Comparison of ENCODE assay signal across 8 cellular contexts in genomic region chr1:28509705-28510349, GRCh38. TPM values are rescaled to one million over a fixed set of nuclear protein-coding genes. Genes with fewer than 3 reads are reported as not detected.
DNase-seq lines count a peak whose midpoint lies in the region; ATAC-seq, FAIRE-seq and TF ChIP-seq lines count a peak whose summit lies in the region.

No MANE protein-coding gene starts in this region.

- H3K36me3 ChIP-seq in HCT116 (ENCODE audit: control insufficient read depth in 1 of 2, insufficient read depth in 2 of 2, low read length in 2 of 2): peaks cover 26 to 36% of the 10 kb centered on the region in 2 experiments
- peaks cover 8 to 18% of the 10 kb centered on the region in 2 donors for H3K36me3 ChIP-seq in small intestine (ENCODE audit: control insufficient read depth in 2 of 2, insufficient read depth in 2 of 2, low read length in 2 of 2)
- peaks cover 0 to 11% of the 10 kb centered on the region in 2 donors for H3K36me3 ChIP-seq in prostate gland
- H3K36me3 ChIP-seq in testis (ENCODE audit: low read depth, missing control alignments): no peaks in the 10 kb centered on the region

- intact Hi-C loops in HCT116 (cut with micrococcal nuclease): loop anchor here (2.0 to 5.0 kb wide), 3 partner anchors 99 to 263 kb away; partner anchors contain the start of gene YTHDF2
- intact Hi-C loops in prostate gland (cut with DNase I): loop anchor here (10.0 kb wide), 1 partner anchor 375 kb away; no protein-coding TSS in a partner anchor
- intact Hi-C loops in testis (cut with DNase I; ENCODE audit: low total_unique reads): no loop called here

- TF ChIP-seq CTCF in HCT116 (IDR thresholded peaks at IDR 0.05 in 2 of 3, conservative IDR thresholded peaks at IDR 0.05 in 1 of 3; ENCODE audit: borderline replicate concordance in 1 of 3, insufficient read depth in 1 of 3, low read depth in 2 of 3, low read length in 2 of 3): no peak
- TF ChIP-seq CTCF in WI38 (IDR thresholded peaks at IDR 0.05; ENCODE audit: low read depth, low read length): no peak
- no peak for TF ChIP-seq CTCF in epithelial cell of esophagus (IDR thresholded peaks at IDR 0.05; ENCODE audit: insufficient read depth, low read depth, low read length, missing control alignments)
- no peak for TF ChIP-seq CTCF in prostate gland (IDR thresholded peaks at IDR 0.05)
- no peak for TF ChIP-seq CTCF in testis (IDR thresholded peaks at IDR 0.05)

- H3K4me3 ChIP-seq in HCT116 (replicated peaks in 1 of 2; ENCODE audit: low read depth in 1 of 2, low read length in 2 of 2): peak overlapping the region in 1 of 2 experiments; percentile 94; a peak in 2 of 4 replicates
- H3K4me3 ChIP-seq in WI38 (ENCODE audit: low read depth, low read length): peak overlapping the region; percentile 70
- peak overlapping the region; percentile 98 for H3K4me3 ChIP-seq in epithelial cell of esophagus (ENCODE audit: low read length)
- H3K4me3 ChIP-seq in small intestine (ENCODE audit: low read depth in 1 of 2, low read length in 2 of 2): peak overlapping the region in 1 of 2 donors; percentile 6
- no peak overlapping the region for H3K4me3 ChIP-seq in prostate gland
- H3K4me3 ChIP-seq in testis: no peak overlapping the region

- peak overlapping the region; percentile 87 for H3K9ac ChIP-seq in HCT116 (ENCODE audit: low read length)

- TF ChIP-seq POLR2A in HCT116 (IDR thresholded peaks at IDR 0.05; ENCODE audit: borderline replicate concordance, extremely low read depth, insufficient read depth, insufficient read length) (peak; percentile 91), prostate gland (IDR thresholded peaks at IDR 0.05) (no peak), testis (IDR thresholded peaks at IDR 0.05) (no peak)

- H3K9me3 ChIP-seq in HCT116 (ENCODE audit: control insufficient read depth in 1 of 2, insufficient read depth in 1 of 2, low read depth in 1 of 2, low read length in 2 of 2): no peaks in the 10 kb centered on the region
- H3K9me3 ChIP-seq in small intestine (ENCODE audit: control insufficient read depth, low read depth): no peaks in the 10 kb centered on the region
- H3K9me3 ChIP-seq in prostate gland: no peaks in the 10 kb centered on the region
- H3K9me3 ChIP-seq in testis: no peaks in the 10 kb centered on the region

- ATAC-seq in HCT116: peak; percentile 16

- H3K4me2 ChIP-seq in HCT116 (ENCODE audit: low read length): peak overlapping the region; percentile 78

- peak overlapping the region; percentile 97 for H3K27ac ChIP-seq in HCT116 (ENCODE audit: low read depth, low read length)
- H3K27ac ChIP-seq in small intestine (ENCODE audit: low read depth in 1 of 2, low read length in 1 of 2): peak overlapping the region; percentile 2 to 42
- H3K27ac ChIP-seq in prostate gland: no peak overlapping the region
- H3K27ac ChIP-seq in testis: no peak overlapping the region

- no peak for FAIRE-seq in small intestine (lab: Jason Lieb, UNC)

- peaks cover 34% of the 10 kb centered on the region for H3K79me2 ChIP-seq in HCT116 (ENCODE audit: insufficient read depth, low read length)

- POLR2A ChIA-PET in HCT116 (lab: Charles Lee): interaction anchor here (0.9 to 5.8 kb wide), 17 partner anchors 11 to 367 kb away, joined by 3 to 48 read pairs (median 5); partner anchors contain the start of genes ATP5IF1 and RNU11

- H3K9me2 ChIP-seq in HCT116 (ENCODE audit: insufficient read depth): no peaks in the 10 kb centered on the region

- peaks cover 19 to 65% of the 10 kb centered on the region in 2 experiments for H3K4me1 ChIP-seq in HCT116 (ENCODE audit: control insufficient read depth in 1 of 2, insufficient read depth in 2 of 2, low read length in 2 of 2)
- peaks cover 0 to 17% of the 10 kb centered on the region in 2 donors for H3K4me1 ChIP-seq in small intestine (ENCODE audit: control insufficient read depth in 2 of 2, insufficient read depth in 1 of 2, low read depth in 1 of 2, low read length in 1 of 2)
- no peaks in the 10 kb centered on the region for H3K4me1 ChIP-seq in prostate gland (replicated peaks)
- peaks cover 27% of the 10 kb centered on the region for H3K4me1 ChIP-seq in testis

- CTCF ChIA-PET in HCT116 (lab: Charles Lee): interaction anchor here (1.7 kb wide), 1 partner anchor 261 kb away, joined by 7 read pairs; no protein-coding TSS in a partner anchor

- H2AFZ ChIP-seq in HCT116 (ENCODE audit: low read depth, low read length, poor library complexity, severe bottlenecking): no peak overlapping the region

- DNase-seq in HCT116 (ENCODE audit: low read depth, low spot score) (no peak), epithelial cell of esophagus (ENCODE audit: low read depth) (no peak), small intestine (no peak), NCI-H774 (lab: John Stamatoyannopoulos, UW) (no peak), prostate gland (ENCODE audit: low spot score) (no peak), OCI-M2 (lab: John Stamatoyannopoulos, UW; ENCODE audit: unreplicated experiment) (no peak), testis (no peak)

- WGBS in small intestine, 3 donors: 39 to 57% (median 51%) methylated on average over 8 of the region's 8 CpGs
- WGBS in prostate gland: 76% methylated on average over 8 of the region's 8 CpGs
- 78 to 88% methylated on average over 8 of the region's 8 CpGs for WGBS in testis, 2 donors

- H4K20me1 ChIP-seq in HCT116 (ENCODE audit: insufficient read depth): peaks cover 17% of the 10 kb centered on the region; the same call in 1 of the 2 replicates

- no TSS peak for BruUV-seq in HCT116 (replicated peaks; lab: Mats Ljungman, UMichigan)

- RAD21 ChIA-PET in HCT116 (lab: Charles Lee; ENCODE audit: low non-redundant PET in 1 of 2, low total read pairs in 2 of 2, uncharacterized antibody in 2 of 2, unreplicated experiment in 2 of 2): no interaction called here

- TF ChIP-seq RAD21 in HCT116 (IDR thresholded peaks at IDR 0.05; ENCODE audit: low read depth): no peak

- H3K27me3 ChIP-seq in HCT116 (ENCODE audit: insufficient read depth, low read length) (no peaks in the 10 kb centered on the region), small intestine (ENCODE audit: control insufficient read depth in 2 of 2, insufficient read depth in 2 of 2, low read length in 2 of 2) (no peaks in the 10 kb centered on the region), prostate gland (replicated peaks; ENCODE audit: insufficient read depth) (no peaks in the 10 kb centered on the region), testis (no peaks in the 10 kb centered on the region)

TF ChIP-seq in HCT116, 20 proteins besides CTCF, POLR2A, EP300 and RAD21:
- TF ChIP-seq POLR2AphosphoS5 (IDR thresholded peaks at IDR 0.05; ENCODE audit: low read depth, low read length) (peak; percentile 80), ZBTB33 (IDR thresholded peaks at IDR 0.05; ENCODE audit: extremely low read depth, insufficient replicate concordance, low read length) (peak; percentile 41), ZNF274 (IDR thresholded peaks at IDR 0.05; ENCODE audit: low read depth, low read length) (no peak)

RNA-seq across cellular contexts. Expression of gene RCC1, which starts 4.0 kb away (rescaled TPM):
- 124 TPM for total RNA-seq in HCT116 (2021; ENCODE audit: unreplicated experiment)
- 113 and 117 TPM in 2 replicates for polyA plus RNA-seq in HCT116 (2012)
- 10 to 100 TPM; 31.1 to 69.5 (median 33.3) TPM for polyA plus RNA-seq in small intestine
- 10 to 100 TPM; 13.8 to 18.1 TPM for total RNA-seq in prostate gland
- 10 to 100 TPM; 25.9 to 43.2 TPM for total RNA-seq in testis
- 96.9 TPM for polyA plus RNA-seq in testis (ENCODE audit: insufficient read depth, low read depth, low replicate concordance)

RNA-seq across cellular contexts. Expression of gene TRNAU1AP, which starts 43.1 kb away (rescaled TPM):
- total RNA-seq in HCT116 (2021; ENCODE audit: unreplicated experiment) (29.7 TPM), prostate gland (10 to 100 TPM; 11.5 to 20.8 TPM), testis (10 to 100 TPM; 15.5 to 22.5 TPM)
- polyA plus RNA-seq in HCT116 (2012): 21.9 and 25.3 TPM in 2 replicates
- polyA plus RNA-seq in small intestine (10 to 100 TPM; 16.3 to 25.9 (median 25.5) TPM), testis (ENCODE audit: insufficient read depth, low read depth, low replicate concordance) (19.8 TPM)

Comparison
In these comparisons a context has a peak if more than half of its experiments do, and no peak if none do; other contexts are left out.
1. H3K27ac ChIP-seq: peak in HCT116 (single experiment) and small intestine (2 of 2); none in prostate gland (0 of 2) and testis (0 of 2).
2. H3K4me3 ChIP-seq: peak in WI38 (single experiment) and epithelial cell of esophagus (single experiment); none in prostate gland (0 of 2) and testis (0 of 2).